2 cellular contexts compared by ENCODE assay signal in genomic region chr11:106132582-106133354, GRCh38.
TF ChIP-seq lines count a peak whose summit lies in the region.

No MANE protein-coding gene starts in this region.

TF ChIP-seq in HepG2, 621 proteins besides CTCF, POLR2A, EP300 and RAD21:
- peak; percentile 78 to 82 for TF ChIP-seq MAFK (conservative IDR thresholded peaks at IDR 0.05 in 1 of 2, IDR thresholded peaks at IDR 0.05 in 1 of 2; ENCODE audit: low read length in 2 of 2)
- TF ChIP-seq NFYC (CRISPR knock-in tag; IDR thresholded peaks at IDR 0.05) = no peak
- TF ChIP-seq CREB1 (IDR thresholded peaks at IDR 0.05) = peak; percentile 33; the same call in 1 of the 2 replicates
- no peak for TF ChIP-seq CREB1 (CRISPR knock-in tag; IDR thresholded peaks at IDR 0.05)
- TF ChIP-seq MAFF (IDR thresholded peaks at IDR 0.05; ENCODE audit: low read depth, low read length) = peak; percentile 84

TF ChIP-seq in IMR-90, 13 proteins besides CTCF, POLR2A, EP300 and RAD21:
- TF ChIP-seq MAFK (IDR thresholded peaks at IDR 0.05; ENCODE audit: low read depth, low read length) (peak; percentile 55; the same call in 1 of the 2 replicates), MXI1 (IDR thresholded peaks at IDR 0.05; ENCODE audit: borderline replicate concordance, low read depth, low read length) (no peak)
